In the genomic region with DNA sequence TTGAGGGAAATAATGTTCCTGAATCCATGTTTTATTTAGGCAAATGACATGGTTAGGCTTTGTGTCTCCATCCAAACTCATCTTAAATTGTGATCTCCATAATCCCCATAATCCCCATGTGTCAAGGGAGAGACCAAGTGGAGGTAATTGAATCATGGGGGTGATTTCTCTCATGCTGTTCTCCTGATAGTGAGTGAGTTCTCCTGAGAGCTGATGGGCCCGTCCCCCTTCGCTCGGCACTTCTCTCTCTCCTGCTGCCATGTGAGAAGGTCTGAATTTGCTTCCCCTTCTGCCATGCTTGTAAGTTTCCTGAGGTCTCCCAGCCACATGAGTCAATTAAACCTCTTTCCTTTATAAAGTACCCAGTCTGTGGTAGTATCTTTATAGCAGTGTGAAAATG, we compare ENCODE assay signal across 27 cellular contexts.
"Had no signal": no experiment of that assay in that cellular context is flagged by ENCODE, and none has a peak within 500 bp of the region (broad histone marks: within the 10 kb centered on the region; RNA-seq: fewer than 3 reads in every experiment).

No MANE protein-coding gene starts in this region.

- H3K4me3 ChIP-seq: left ventricle myocardium inferior, lung, mucosa of descending colon, pancreas, prostate gland, skin epidermis, stomach, testis, thyroid gland, transverse colon, upper lobe of left lung, vagina had no signal

- H3K27ac Mint-ChIP-seq: naive thymus-derived CD4-positive, alpha-beta T cell; natural killer cell treated with Interleukin-12 subunit alpha and Interleukin-12 subunit beta and Interleukin-15 and Interleukin-18, amount 100 ng/mL, for 72 hours; stimulated activated naive B cell treated with anti-CD40 and anti-IgM and Interleukin-4, amounts not matched to agents 10 μg/mL and 1 μg/mL and 100 μg/mL, for 72 hours had no signal

- FAIRE-seq: pancreas had no signal

- ATAC-seq: mucosa of descending colon; naive thymus-derived CD4-positive, alpha-beta T cell; natural killer cell treated with Interleukin-12 subunit alpha and Interleukin-12 subunit beta and Interleukin-15 and Interleukin-18, amount 100 ng/mL, for 72 hours; pancreas; right cardiac atrium; sciatic nerve; stimulated activated naive B cell treated with anti-CD40 and anti-IgM and Interleukin-4, amounts not matched to agents 10 μg/mL and 1 μg/mL and 100 μg/mL, for 72 hours; stimulated activated naive CD8-positive, alpha-beta T cell treated with anti-CD3 and anti-CD28 coated beads, Interleukin-15, Interleukin-2, amounts not matched to agents 100 U/mL and 50 U/mL, for 24 hours had no signal

- H3K9me3 ChIP-seq: left ventricle myocardium inferior, mucosa of descending colon, pancreas, prostate gland, stomach, testis, thyroid gland, transverse colon, upper lobe of left lung, vagina had no signal

- H3K27me3 ChIP-seq: pancreas, stomach, testis, thyroid gland, transverse colon, upper lobe of left lung, vagina had no signal

- H3K4me1 ChIP-seq: left ventricle myocardium inferior, pancreas, prostate gland, testis, transverse colon, vagina had no signal

- H3K36me3 ChIP-seq: left ventricle myocardium inferior, pancreas, prostate gland, stomach, thyroid gland, transverse colon, upper lobe of left lung, vagina had no signal

- H3K27ac ChIP-seq: left ventricle myocardium inferior, pancreas, prostate gland, skin epidermis, stomach, testis, thyroid gland, transverse colon, upper lobe of left lung, vagina had no signal

- H3K4me3 Mint-ChIP-seq: naive thymus-derived CD4-positive, alpha-beta T cell; natural killer cell treated with Interleukin-12 subunit alpha and Interleukin-12 subunit beta and Interleukin-15 and Interleukin-18, amount 100 ng/mL, for 72 hours; stimulated activated naive B cell treated with anti-CD40 and anti-IgM and Interleukin-4, amounts not matched to agents 10 μg/mL and 1 μg/mL and 100 μg/mL, for 72 hours had no signal

- H3K27me3 Mint-ChIP-seq: natural killer cell treated with Interleukin-12 subunit alpha and Interleukin-12 subunit beta and Interleukin-15 and Interleukin-18, amount 100 ng/mL, for 72 hours; stimulated activated naive B cell treated with anti-CD40 and anti-IgM and Interleukin-4, amounts not matched to agents 10 μg/mL and 1 μg/mL and 100 μg/mL, for 72 hours had no signal

- H3K4me1 Mint-ChIP-seq: naive thymus-derived CD4-positive, alpha-beta T cell; stimulated activated naive B cell treated with anti-CD40 and anti-IgM and Interleukin-4, amounts not matched to agents 10 μg/mL and 1 μg/mL and 100 μg/mL, for 72 hours had no signal

- DNase-seq: islet precursor cell; left ventricle myocardium inferior; midbrain; mucosa of descending colon; naive thymus-derived CD4-positive, alpha-beta T cell; nucleus accumbens; pancreas; posterior cingulate gyrus; retina; right cardiac atrium; stimulated activated CD4-positive, alpha-beta T cell treated with anti-CD3 and anti-CD28 coated beads, Interleukin-12 subunit alpha, Interleukin-12 subunit beta, amount 100 ng/mL, for 4 hours; stimulated activated CD4-positive, alpha-beta T cell treated with anti-CD3 and anti-CD28 coated beads, Interleukin-15, amount 100 ng/mL, for 24 hours; stimulated activated CD4-positive, alpha-beta T cell treated with anti-CD3 and anti-CD28 coated beads, Interleukin-2, amount 100 ng/mL, for 24 hours; stimulated activated CD4-positive, alpha-beta T cell treated with anti-CD3 and anti-CD28 coated beads, Interleukin-4, amount 100 ng/mL, for 1 hour; stimulated activated naive B cell treated with anti-CD40 and anti-IgM and Interleukin-4, amounts not matched to agents 10 μg/mL and 1 μg/mL and 100 μg/mL, for 72 hours; stimulated activated naive CD8-positive, alpha-beta T cell treated with anti-CD3 and anti-CD28 coated beads, Interleukin-15, Interleukin-2, amounts not matched to agents 100 U/mL and 50 U/mL, for 24 hours; stomach; testis; thyroid gland; transverse colon; upper lobe of left lung had no signal

- H3K36me3 Mint-ChIP-seq: naive thymus-derived CD4-positive, alpha-beta T cell; natural killer cell treated with Interleukin-12 subunit alpha and Interleukin-12 subunit beta and Interleukin-15 and Interleukin-18, amount 100 ng/mL, for 72 hours; stimulated activated naive B cell treated with anti-CD40 and anti-IgM and Interleukin-4, amounts not matched to agents 10 μg/mL and 1 μg/mL and 100 μg/mL, for 72 hours had no signal
